23 cellular contexts compared by ENCODE assay signal in the genomic region with DNA sequence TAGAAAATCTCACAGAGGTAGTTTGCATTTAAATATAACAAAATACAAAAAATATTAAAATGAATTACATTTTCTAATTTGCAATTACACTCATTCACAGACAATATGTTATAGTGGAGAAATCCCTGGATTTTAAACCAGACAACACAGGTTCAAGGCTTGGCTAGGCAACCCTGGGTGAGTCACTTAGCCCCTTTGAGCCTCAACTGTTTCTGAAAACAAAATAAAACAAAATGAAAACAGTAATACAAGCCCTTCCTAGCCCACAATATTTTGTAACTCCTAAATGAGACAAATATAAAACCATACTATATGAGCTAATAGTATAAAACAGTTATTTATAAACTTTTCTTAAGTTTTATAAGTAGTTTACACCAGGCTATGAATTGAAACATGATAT.
"Had no signal": no experiment of that assay in that cellular context is flagged by ENCODE, and none has a peak within 500 bp of the region (broad histone marks: within the 10 kb centered on the region; RNA-seq: fewer than 3 reads in every experiment).

No MANE protein-coding gene starts in this region.

- H3K9me3 ChIP-seq: body of pancreas, heart right ventricle, left ventricle myocardium inferior, tibial nerve had no signal

- H3K4me1 ChIP-seq: body of pancreas had no signal

- DNase-seq: activated CD4-positive, alpha-beta T cell treated with anti-CD3 and anti-CD28 coated beads for 1 hour; activated CD4-positive, alpha-beta T cell treated with anti-CD3 and anti-CD28 coated beads, Interleukin-2, amount 10 ng/mL, durations not matched to agents 7 days and 5 days; activated CD8-positive, alpha-beta T cell treated with anti-CD3 and anti-CD28 coated beads for 36 hours; activated T-cell treated with anti-CD3 and anti-CD28 coated beads, Interleukin-2, amount 50 U/mL, for 48 hours; anterior cingulate cortex; body of pancreas; dorsolateral prefrontal cortex; effector memory CD4-positive, alpha-beta T cell; heart right ventricle; left ventricle myocardium inferior; naive thymus-derived CD8-positive, alpha-beta T cell; nucleus accumbens; stimulated activated CD4-positive, alpha-beta T cell treated with anti-CD3 and anti-CD28 coated beads, Interleukin-15, amount 100 ng/mL, for 24 hours; stimulated activated CD4-positive, alpha-beta T cell treated with anti-CD3 and anti-CD28 coated beads, Interleukin-2, amount 100 ng/mL, for 24 hours; stimulated activated naive CD4-positive, alpha-beta T cell; T-helper 2 cell had no signal

- H3K27me3 ChIP-seq: body of pancreas, cardiac muscle cell, dorsolateral prefrontal cortex, foreskin keratinocyte, heart right ventricle, tibial nerve had no signal

- ATAC-seq: activated CD8-positive, alpha-beta T cell treated with anti-CD3 and anti-CD28 coated beads for 36 hours; activated naive CD4-positive, alpha-beta T cell treated with anti-CD3 and anti-CD28 coated beads, Interleukin-2, amount 50 U/mL, for 72 hours; body of pancreas; foreskin keratinocyte; heart right ventricle; naive thymus-derived CD8-positive, alpha-beta T cell; sciatic nerve; WTC11 had no signal

- H3K4me3 ChIP-seq: body of pancreas, cardiac muscle cell, coronary artery, dorsolateral prefrontal cortex, heart right ventricle, left ventricle myocardium inferior, tibial nerve had no signal

- H3K27ac ChIP-seq: body of pancreas, coronary artery, foreskin keratinocyte, heart right ventricle, left ventricle myocardium inferior, tibial nerve had no signal
